In genomic region chr10:28991738-28992270, GRCh38 we compare ENCODE assay signal across 8 cellular contexts.
DNase-seq lines count a peak whose midpoint lies in the region; ATAC-seq, FAIRE-seq and TF ChIP-seq lines count a peak whose summit lies in the region.

No MANE protein-coding gene starts in this region.

- no peaks in the 10 kb centered on the region for H3K36me3 Mint-ChIP-seq in stimulated activated naive B cell treated with anti-CD40 and anti-IgM and Interleukin-4, amounts not matched to agents 10 μg/mL and 1 μg/mL and 100 μg/mL, for 72 hours
- no peaks in the 10 kb centered on the region for H3K36me3 Mint-ChIP-seq in activated T-helper 17 cell treated with anti-CD3 and anti-CD28 coated beads, Interleukin-2, amount 50 U/mL, for 72 hours (ENCODE audit: low read depth)

- H3K4me3 ChIP-seq in HAP-1 (no peak overlapping the region), GM12878 (no peak overlapping the region)

- no peaks in the 10 kb centered on the region for H3K4me1 Mint-ChIP-seq in stimulated activated naive B cell treated with anti-CD40 and anti-IgM and Interleukin-4, amounts not matched to agents 10 μg/mL and 1 μg/mL and 100 μg/mL, for 72 hours
- no peaks in the 10 kb centered on the region for H3K4me1 Mint-ChIP-seq in activated T-helper 17 cell treated with anti-CD3 and anti-CD28 coated beads, Interleukin-2, amount 50 U/mL, for 72 hours

- H3K36me3 ChIP-seq in HAP-1 (replicated peaks) (no peaks in the 10 kb centered on the region), GM12878 (ENCODE audit: control insufficient read depth in 2 of 2, insufficient read depth in 2 of 2, low read length in 1 of 2) (no peaks in the 10 kb centered on the region)

- ATAC-seq in GM12878, result peak; percentile 80
- peak; percentile 76 to 80 for ATAC-seq in stimulated activated naive B cell treated with anti-CD40 and anti-IgM and Interleukin-4, amounts not matched to agents 10 μg/mL and 1 μg/mL and 100 μg/mL, for 72 hours (replicated peaks)
- ATAC-seq in activated T-helper 17 cell treated with anti-CD3 and anti-CD28 coated beads, Interleukin-2, amount 50 U/mL, for 72 hours (replicated peaks), result no peak

- no TSS peak for BruUV-seq in GM12878 (replicated peaks; lab: Mats Ljungman, UMichigan)

- H3K27me3 ChIP-seq in HAP-1 (ENCODE audit: low read depth) (no peaks in the 10 kb centered on the region), GM12878 (replicated peaks in 1 of 2; ENCODE audit: control insufficient read depth in 2 of 2, insufficient read depth in 2 of 2, low read length in 1 of 2) (no peaks in the 10 kb centered on the region)

- CTCF ChIA-PET in GM12878 (lab: Yijun Ruan, JAX), result interaction anchor here (0.5 to 5.0 kb wide), 14 partner anchors 10 to 415 kb away, joined by 3 to 56 read pairs (median 4); no protein-coding TSS in a partner anchor

- intact Hi-C loops in GM12878 (cut with micrococcal nuclease; ENCODE audit: unreplicated experiment), result loop anchor here (1.0 to 5.0 kb wide), 3 partner anchors 310 to 328 kb away; partner anchors contain the start of gene BAMBI

- H3K79me2 ChIP-seq in GM12878 (ENCODE audit: control insufficient read depth, insufficient read depth, low read length), result no peaks in the 10 kb centered on the region

- H3K4me1 ChIP-seq in HAP-1, result peaks cover 17% of the 10 kb centered on the region
- no peaks in the 10 kb centered on the region for H3K4me1 ChIP-seq in GM12878 (ENCODE audit: control insufficient read depth, insufficient read depth, low read length)

- WGBS in GM12878 (ENCODE audit: insufficient coverage, insufficient replicate concordance, low lambda C conversion rate, missing lambda C conversion rate), result 5% methylated on average over 1 of the region's 1 CpG

- H3K9me3 ChIP-seq in HAP-1 (peaks cover 2% of the 10 kb centered on the region; the same call in 1 of the 2 replicates), GM12878 (replicated peaks; ENCODE audit: control insufficient read depth, insufficient read depth, low read length) (no peaks in the 10 kb centered on the region)

- DNase-seq in COLO668 (lab: John Stamatoyannopoulos, UW; ENCODE audit: unreplicated experiment) (peak; percentile 55), HAP-1 (ENCODE audit: low spot score in 2 of 2) (peak; percentile 71 to 83), RCC 7860 (ENCODE audit: low spot score) (peak; percentile 43), GM12878 (ENCODE audit: low read depth, low spot score) (no peak), kidney tubule cell (ENCODE audit: low spot score) (peak; percentile 72), NCI-H1105 (lab: John Stamatoyannopoulos, UW) (no peak)
- DNase-seq in stimulated activated naive B cell treated with anti-CD40 and anti-IgM and Interleukin-4, amounts not matched to agents 10 μg/mL and 1 μg/mL and 100 μg/mL, for 72 hours, result peak; percentile 17

- peak; percentile 57 to 67 (median 64); a peak in 5 of 6 replicates for TF ChIP-seq CTCF in GM12878 (IDR thresholded peaks at IDR 0.05 in 2 of 3, conservative IDR thresholded peaks at IDR 0.05 in 1 of 3; ENCODE audit: control insufficient read depth in 2 of 3, extremely low read depth in 1 of 3, insufficient read depth in 1 of 3, low read depth in 3 of 3, low read length in 3 of 3)

- H3K27me3 Mint-ChIP-seq in stimulated activated naive B cell treated with anti-CD40 and anti-IgM and Interleukin-4, amounts not matched to agents 10 μg/mL and 1 μg/mL and 100 μg/mL, for 72 hours, result peaks cover 12 to 14% of the 10 kb centered on the region in 2 donors
- peaks cover 6% of the 10 kb centered on the region for H3K27me3 Mint-ChIP-seq in activated T-helper 17 cell treated with anti-CD3 and anti-CD28 coated beads, Interleukin-2, amount 50 U/mL, for 72 hours

- H3K27ac ChIP-seq in GM12878 (ENCODE audit: control insufficient read depth, insufficient read depth), result no peak overlapping the region

- TF ChIP-seq EP300 in GM12878 (IDR thresholded peaks at IDR 0.05; ENCODE audit: borderline replicate concordance in 1 of 2, control insufficient read depth in 1 of 2, low read depth in 2 of 2, low read length in 2 of 2), result no peak

- RAD21 ChIA-PET in GM12878 (lab: Charles Lee; ENCODE audit: unreplicated experiment), result interaction anchor here (0.6 to 1.0 kb wide), 3 partner anchors 326 to 1770 kb away, joined by 3 to 8 read pairs (median 4); no protein-coding TSS in a partner anchor

- no peak overlapping the region for H3K27ac Mint-ChIP-seq in stimulated activated naive B cell treated with anti-CD40 and anti-IgM and Interleukin-4, amounts not matched to agents 10 μg/mL and 1 μg/mL and 100 μg/mL, for 72 hours
- H3K27ac Mint-ChIP-seq in activated T-helper 17 cell treated with anti-CD3 and anti-CD28 coated beads, Interleukin-2, amount 50 U/mL, for 72 hours, result no peak overlapping the region

- FAIRE-seq in RCC 7860 (lab: Jason Lieb, UNC) (peak; percentile 34), GM12878 (lab: Jason Lieb, UNC) (no peak)

- TF ChIP-seq RAD21 in GM12878 (IDR thresholded peaks at IDR 0.05; ENCODE audit: insufficient read depth, low read depth, low read length), result peak; percentile 75

- SMC1A ChIA-PET in GM12878 (lab: Charles Lee; ENCODE audit: uncharacterized antibody, unreplicated experiment), result interaction anchor here (0.7 to 3.9 kb wide), 2 partner anchors 202 to 328 kb away, joined by 3 to 15 read pairs; no protein-coding TSS in a partner anchor

- POLR2A ChIA-PET in GM12878 (lab: Charles Lee), result no interaction called here

- no peak overlapping the region for H3K4me2 ChIP-seq in GM12878 (ENCODE audit: control insufficient read depth, insufficient read depth)

- H3K4me3 Mint-ChIP-seq in stimulated activated naive B cell treated with anti-CD40 and anti-IgM and Interleukin-4, amounts not matched to agents 10 μg/mL and 1 μg/mL and 100 μg/mL, for 72 hours, result no peak overlapping the region
- no peak overlapping the region for H3K4me3 Mint-ChIP-seq in activated T-helper 17 cell treated with anti-CD3 and anti-CD28 coated beads, Interleukin-2, amount 50 U/mL, for 72 hours

- H4K20me1 ChIP-seq in GM12878 (ENCODE audit: control insufficient read depth, insufficient read depth), result no peaks in the 10 kb centered on the region

- in situ Hi-C loops in HAP-1 (cut with MboI; ENCODE audit: low sequenced_read_pairs) (loop anchor here (5.0 to 10.0 kb wide), 2 partner anchors 313 to 325 kb away; no protein-coding TSS in a partner anchor), GM12878 (cut with MboI) (loop anchor here (5.0 kb wide), 1 partner anchor 325 kb away; no protein-coding TSS in a partner anchor)

- H3K9me3 Mint-ChIP-seq in stimulated activated naive B cell treated with anti-CD40 and anti-IgM and Interleukin-4, amounts not matched to agents 10 μg/mL and 1 μg/mL and 100 μg/mL, for 72 hours, result peaks cover 0 to 4% of the 10 kb centered on the region in 2 donors
- no peaks in the 10 kb centered on the region for H3K9me3 Mint-ChIP-seq in activated T-helper 17 cell treated with anti-CD3 and anti-CD28 coated beads, Interleukin-2, amount 50 U/mL, for 72 hours

- H3K9ac ChIP-seq in GM12878 (ENCODE audit: control insufficient read depth, insufficient read depth, low read length), result no peak overlapping the region

- TF ChIP-seq POLR2A in GM12878 (IDR thresholded peaks at IDR 0.05; ENCODE audit: low read depth, low read length), result no peak

- H2AFZ ChIP-seq in GM12878 (ENCODE audit: control insufficient read depth, low read depth, low read length), result no peak overlapping the region

TF ChIP-seq in GM12878, 131 proteins besides CTCF, POLR2A, EP300 and RAD21 (continues in another document):
- TF ChIP-seq ASH2L (IDR thresholded peaks at IDR 0.05; ENCODE audit: borderline replicate concordance, low read depth) (no peak), ZNF24 (IDR thresholded peaks at IDR 0.05) (peak; percentile 74; the same call in 1 of the 2 replicates), POLR2AphosphoS2 (IDR thresholded peaks at IDR 0.05; ENCODE audit: low read depth, low read length) (no peak), IKZF2 (IDR thresholded peaks at IDR 0.05) (no peak), E2F4 (IDR thresholded peaks at IDR 0.05; ENCODE audit: low read depth, low read length) (no peak), YY1 (IDR thresholded peaks at IDR 0.05; ENCODE audit: low read depth, low read length) (0 out of 2 replicates have a peak, but pooled peaks have one; percentile 13), E4F1 (IDR thresholded peaks at IDR 0.05; ENCODE audit: borderline replicate concordance, partially characterized antibody) (no peak), RUNX3 (IDR thresholded peaks at IDR 0.05; ENCODE audit: low read length) (no peak), SMC3 (IDR thresholded peaks at IDR 0.05; ENCODE audit: borderline replicate concordance, low read length) (peak; percentile 83), CHD4 (IDR thresholded peaks at IDR 0.05) (no peak), STAT3 (IDR thresholded peaks at IDR 0.05; ENCODE audit: low read depth, low read length) (no peak)

Comparison
In these comparisons a context has a peak if more than half of its experiments do, and no peak if none do; other contexts are left out.
1. DNase-seq: peak in COLO668 (single experiment), HAP-1 (2 of 2), RCC 7860 (single experiment), kidney tubule cell (single experiment) and stimulated activated naive B cell treated with anti-CD40 and anti-IgM and Interleukin-4, amounts not matched to agents 10 μg/mL and 1 μg/mL and 100 μg/mL, for 72 hours (single experiment); none in GM12878 (single experiment) and NCI-H1105 (single experiment).